8 cellular contexts compared by ENCODE assay signal in the genomic region with DNA sequence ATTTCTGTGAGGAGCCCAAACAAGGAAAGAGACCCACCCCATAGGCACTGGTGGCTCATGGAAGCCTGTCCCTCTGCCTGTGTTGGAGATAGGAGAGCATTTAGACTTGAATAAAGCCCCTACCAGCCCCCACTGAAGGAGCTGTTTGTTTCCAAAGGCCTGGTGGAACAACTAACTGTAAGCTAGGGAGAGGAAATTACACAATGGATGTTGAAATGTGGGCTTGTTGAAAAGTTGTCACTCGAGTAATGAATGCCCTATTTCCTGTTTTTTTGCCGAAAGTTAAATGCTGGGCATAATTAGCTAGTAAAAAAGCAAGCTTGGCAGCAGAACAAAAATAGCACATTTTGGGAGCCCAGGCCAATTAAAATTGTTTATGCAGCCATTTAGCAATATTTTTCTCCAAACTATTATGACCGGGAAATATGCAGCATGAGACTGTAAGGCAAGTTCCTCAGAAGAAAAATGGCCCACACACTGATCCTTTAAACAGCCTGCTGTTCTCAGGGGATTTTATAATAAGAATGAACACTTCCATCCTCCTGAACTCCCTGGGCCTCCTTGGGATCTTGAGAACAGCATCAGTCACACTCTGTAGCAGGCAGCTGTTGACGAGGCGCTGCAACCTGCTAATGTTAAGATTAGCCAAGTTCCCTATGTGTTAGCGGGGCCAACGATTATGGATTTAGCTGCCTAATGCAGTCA. TPM values are rescaled to one million over a fixed set of nuclear protein-coding genes. Genes with fewer than 3 reads are reported as not detected.
A peak's percentile ranks its signal among the peaks of the same experiment; 100 is the strongest.
DNase-seq lines count a peak whose midpoint lies in the region; ATAC-seq and TF ChIP-seq lines count a peak whose summit lies in the region.

No MANE protein-coding gene starts in this region.

- H3K27ac Mint-ChIP-seq in CD14-positive monocyte (peak overlapping the region; percentile 94 to 99 (median 98)), neural progenitor cell (no peak overlapping the region)

- H3K27me3 Mint-ChIP-seq in CD14-positive monocyte (ENCODE audit: low read depth in 3 of 3) = no peaks in the 10 kb centered on the region
- H3K27me3 Mint-ChIP-seq in neural progenitor cell (ENCODE audit: insufficient read depth, low read depth) = peaks cover 4% of the 10 kb centered on the region

- no peaks in the 10 kb centered on the region for H4K20me1 ChIP-seq in neural progenitor cell (ENCODE audit: low read depth)

- H3K9me3 Mint-ChIP-seq in CD14-positive monocyte (peaks cover 0 to 11% (median 7%) of the 10 kb centered on the region in 7 donors), neural progenitor cell (no peaks in the 10 kb centered on the region)

- no peaks in the 10 kb centered on the region for H3K27me3 ChIP-seq in neural progenitor cell

- no peak overlapping the region for H3K4me3 ChIP-seq in neural progenitor cell

- no peak overlapping the region for H3K4me2 ChIP-seq in neural progenitor cell

- no peaks in the 10 kb centered on the region for H3F3A ChIP-seq in neural progenitor cell (ENCODE audit: low read depth)

- no peaks in the 10 kb centered on the region for H3K36me3 ChIP-seq in neural progenitor cell

- peaks cover 82% of the 10 kb centered on the region for H3K4me1 Mint-ChIP-seq in CD14-positive monocyte
- H3K4me1 Mint-ChIP-seq in neural progenitor cell = peaks cover 12% of the 10 kb centered on the region

- intact Hi-C loops in CD14-positive monocyte (cut with micrococcal nuclease) = loop anchor here (2.0 to 10.0 kb wide), 4 partner anchors 37 to 60 kb away; a partner anchor contains a TSS

- H3K36me3 Mint-ChIP-seq in CD14-positive monocyte = peaks cover 6 to 7% of the 10 kb centered on the region in 2 donors
- no peaks in the 10 kb centered on the region for H3K36me3 Mint-ChIP-seq in neural progenitor cell

- H3K4me3 Mint-ChIP-seq in CD14-positive monocyte = peak overlapping the region; percentile 56 to 85
- no peak overlapping the region for H3K4me3 Mint-ChIP-seq in neural progenitor cell

- H3K4me1 ChIP-seq in neural progenitor cell = peaks cover 8% of the 10 kb centered on the region

- H3K27ac ChIP-seq in neural progenitor cell = no peak overlapping the region

- H3K9ac ChIP-seq in neural progenitor cell = no peak overlapping the region

- H2AFZ ChIP-seq in neural progenitor cell (replicated peaks) = peak overlapping the region; percentile 96

- no peaks in the 10 kb centered on the region for H3K9me3 ChIP-seq in neural progenitor cell (ENCODE audit: low read depth)

- DNase-seq in CD14-positive monocyte (ENCODE audit: low spot score) (peak; percentile 58), NOMO-1 treated with DMSO at 0.1 percent for 48 hours (lab: John Stamatoyannopoulos, UW; ENCODE audit: unreplicated experiment) (peak; percentile 99), neural progenitor cell (ENCODE audit: low spot score) (peak; percentile 18), NCI-H2227 (lab: John Stamatoyannopoulos, UW; ENCODE audit: unreplicated experiment) (no peak), NCI-H187 (lab: John Stamatoyannopoulos, UW) (no peak), amniotic stem cell (lab: John Stamatoyannopoulos, UW) (no peak)

- no peaks in the 10 kb centered on the region for H3K79me2 ChIP-seq in neural progenitor cell (ENCODE audit: low read depth)

- ATAC-seq in esophagus mucosa (peak; percentile 34), GM19395 (IDR thresholded peaks at IDR 0.05; ENCODE audit: unreplicated experiment) (no peak)

- TF ChIP-seq CTCF in CD14-positive monocyte (IDR thresholded peaks at IDR 0.05) (no peak), neural progenitor cell (IDR thresholded peaks at IDR 0.05) (no peak)

RNA-seq across cellular contexts. Expression of a gene that starts 38.6 kb away (rescaled TPM):
- 10 to 100 TPM; 48.8 to 75.8 TPM for polyA plus RNA-seq in CD14-positive monocyte
- total RNA-seq in esophagus mucosa (11.7 TPM), neural progenitor cell (ENCODE audit: low replicate concordance) (0.92 and 2.0 TPM in 2 replicates)

Comparison
In these comparisons a context has a peak if more than half of its experiments do, and no peak if none do; other contexts are left out.
1. DNase-seq: peak in CD14-positive monocyte (single experiment), NOMO-1 treated with DMSO at 0.1 percent for 48 hours (single experiment) and neural progenitor cell (single experiment); none in NCI-H2227 (single experiment), NCI-H187 (0 of 2) and amniotic stem cell (single experiment).